12 cellular contexts compared by ENCODE assay signal in genomic region chr19:14407889-14408640, GRCh38. TPM values are rescaled to one million over a fixed set of nuclear protein-coding genes. Genes with fewer than 3 reads are reported as not detected.
DNase-seq lines count a peak whose midpoint lies in the region; FAIRE-seq and TF ChIP-seq lines count a peak whose summit lies in the region.
"Had no signal": no experiment of that assay in that cellular context is flagged by ENCODE, and none has a peak within 500 bp of the region (broad histone marks: within the 10 kb centered on the region; RNA-seq: fewer than 3 reads in every experiment).

No MANE protein-coding gene starts in this region.

- H2AFZ ChIP-seq in smooth muscle cell (ENCODE audit: low read depth), result no peak overlapping the region

- no peak overlapping the region for H3K4me3 ChIP-seq in Peyer's patch
- no peak overlapping the region for H3K4me3 ChIP-seq in adrenal gland
- no peak overlapping the region for H3K4me3 ChIP-seq in small intestine (ENCODE audit: low read depth in 1 of 2, low read length in 2 of 2)
- H3K4me3 ChIP-seq in smooth muscle cell, result no peak overlapping the region
- H3K4me3 ChIP-seq: ovary had no signal

- H3K4me1 ChIP-seq in Peyer's patch (peaks cover 0 to 41% (median 3%) of the 10 kb centered on the region in 4 donors), adrenal gland (replicated peaks in 1 of 2) (peaks cover 16 to 36% of the 10 kb centered on the region in 2 donors), small intestine (ENCODE audit: control insufficient read depth in 2 of 2, insufficient read depth in 1 of 2, low read depth in 1 of 2, low read length in 1 of 2) (peaks cover 0 to 5% of the 10 kb centered on the region in 2 donors), smooth muscle cell (ENCODE audit: low read depth) (no peaks in the 10 kb centered on the region)

- peaks cover 15% of the 10 kb centered on the region for H3K79me2 ChIP-seq in smooth muscle cell (ENCODE audit: low read depth)

- intact Hi-C loops in adrenal gland (cut with DNase I), result no loop called here

- H3K4me2 ChIP-seq in smooth muscle cell, result no peak overlapping the region

- H3K27me3 ChIP-seq in Peyer's patch (no peaks in the 10 kb centered on the region), adrenal gland (no peaks in the 10 kb centered on the region), small intestine (ENCODE audit: control insufficient read depth in 2 of 2, insufficient read depth in 2 of 2, low read length in 2 of 2) (no peaks in the 10 kb centered on the region), smooth muscle cell (ENCODE audit: low read depth) (no peaks in the 10 kb centered on the region)
- H3K27me3 ChIP-seq: ovary had no signal

- no peaks in the 10 kb centered on the region for H3F3A ChIP-seq in smooth muscle cell (ENCODE audit: low read depth)

- H3K9me3 ChIP-seq in Peyer's patch (no peaks in the 10 kb centered on the region), adrenal gland (replicated peaks in 1 of 3) (no peaks in the 10 kb centered on the region), small intestine (ENCODE audit: control insufficient read depth, low read depth) (no peaks in the 10 kb centered on the region), smooth muscle cell (replicated peaks; ENCODE audit: low read depth) (no peaks in the 10 kb centered on the region)
- H3K9me3 ChIP-seq: ovary had no signal

- WGBS in adrenal gland, 4 donors, result 65 to 77% (median 67%) methylated on average over 13 to 21 of the region's 21 CpGs
- WGBS in small intestine, 3 donors, result 32 to 66% (median 44%) methylated on average over 18 to 21 of the region's 21 CpGs
- 94% methylated on average over 21 of the region's 21 CpGs for WGBS in smooth muscle cell (ENCODE audit: low lambda C conversion rate)

- peak in 2 of 6 experiments; percentile 14 to 18 for TF ChIP-seq CTCF in Peyer's patch (IDR thresholded peaks at IDR 0.05)
- TF ChIP-seq CTCF in adrenal gland (IDR thresholded peaks at IDR 0.05), result no peak
- no peak for TF ChIP-seq CTCF in smooth muscle cell (IDR thresholded peaks at IDR 0.05; ENCODE audit: borderline replicate concordance, insufficient read depth, poor library complexity, severe bottlenecking)

- no peak for FAIRE-seq in small intestine (lab: Jason Lieb, UNC)

- H3K9ac ChIP-seq in smooth muscle cell (ENCODE audit: low read depth), result no peak overlapping the region

- DNase-seq in activated effector memory CD4-positive, alpha-beta T cell treated with anti-CD3 and anti-CD28 coated beads, Interleukin-2, amount 50 U/mL, for 16 hours, result peak; percentile 69
- DNase-seq in activated effector memory CD4-positive, alpha-beta T cell treated with Interleukin-2 at 50 U/mL for 16 hours, result no peak
- DNase-seq in Peyer's patch, result peak in 2 of 3 donors; percentile 89
- DNase-seq in adrenal gland, result peak in 2 of 7 donors; percentile 41 to 49
- peak; percentile 97 for DNase-seq in small intestine
- no peak for DNase-seq in NK-92 (lab: John Stamatoyannopoulos, UW; ENCODE audit: unreplicated experiment)
- no peak for DNase-seq in smooth muscle cell (lab: John Stamatoyannopoulos, UW; ENCODE audit: unreplicated experiment)
- DNase-seq in NCI-H2196 treated with DMSO at 0.1 percent for 48 hours (lab: John Stamatoyannopoulos, UW; ENCODE audit: unreplicated experiment), result no peak
- DNase-seq: GF-D8; MM.1S; ovary; stimulated activated naive CD4-positive, alpha-beta T cell treated with Interleukin-2 at 50 U/mL for 16 hours had no signal

- H4K20me1 ChIP-seq in smooth muscle cell (ENCODE audit: low read depth), result peaks cover 37% of the 10 kb centered on the region

- H3K36me3 ChIP-seq in Peyer's patch (peaks cover 0 to 92% (median 0%) of the 10 kb centered on the region in 3 donors), adrenal gland (replicated peaks in 1 of 2) (peaks cover 0 to 74% of the 10 kb centered on the region in 2 donors), small intestine (ENCODE audit: control insufficient read depth in 2 of 2, insufficient read depth in 2 of 2, low read length in 2 of 2) (peaks cover 26 to 35% of the 10 kb centered on the region in 2 donors), smooth muscle cell (ENCODE audit: low read depth) (no peaks in the 10 kb centered on the region)
- H3K36me3 ChIP-seq: ovary had no signal

- peak overlapping the region in 2 of 4 donors; percentile 73 to 77 for H3K27ac ChIP-seq in Peyer's patch
- H3K27ac ChIP-seq in adrenal gland, result peak overlapping the region; percentile 19 to 86 (median 70)
- H3K27ac ChIP-seq in small intestine (ENCODE audit: low read depth in 1 of 2, low read length in 1 of 2), result peak overlapping the region; percentile 41 to 57
- H3K27ac ChIP-seq in smooth muscle cell (ENCODE audit: low read depth), result no peak overlapping the region
- H3K27ac ChIP-seq: ovary had no signal

- TF ChIP-seq POLR2A in Peyer's patch (IDR thresholded peaks at IDR 0.05), result no peak
- peak in 1 of 2 donors; percentile 48 for TF ChIP-seq POLR2A in adrenal gland (IDR thresholded peaks at IDR 0.05)

RNA-seq across cellular contexts. Expression of gene DDX39A, which starts 11.1 kb away (rescaled TPM):
- total RNA-seq in Peyer's patch (100 to 1,000 TPM in 3 of 4 donors, 10 to 100 TPM in 1; 52.5 to 283 (median 115) TPM), adrenal gland (10 to 100 TPM; 30.7 to 60.7 (median 40.9) TPM), smooth muscle cell (18.2 and 23.1 TPM in 2 replicates)
- polyA plus RNA-seq in adrenal gland (100 to 1,000 TPM in 2 of 3 donors, 10 to 100 TPM in 1; 26.7 to 262 (median 126) TPM), small intestine (100 to 1,000 TPM; 110 to 139 (median 139) TPM), smooth muscle cell (38.0 and 54.6 TPM in 2 replicates)

RNA-seq across cellular contexts. Expression of gene PKN1, which starts 25.0 kb away (rescaled TPM):
- total RNA-seq in Peyer's patch (100 to 1,000 TPM in 1 of 4 donors, 10 to 100 TPM in 3; 13.1 to 140 (median 28.2) TPM), adrenal gland (100 to 1,000 TPM in 7 of 8 donors, 10 to 100 TPM in 1; 97.5 to 184 (median 137) TPM), smooth muscle cell (19.0 and 28.0 TPM in 2 replicates)
- polyA plus RNA-seq in adrenal gland (100 to 1,000 TPM in 2 of 3 donors, 10 to 100 TPM in 1; 27.5 to 209 (median 118) TPM), small intestine (10 to 100 TPM in 2 of 3 donors, 1 to 10 TPM in 1; 8.9 to 35.0 (median 27.8) TPM), smooth muscle cell (64.8 and 72.2 TPM in 2 replicates)

RNA-seq across cellular contexts. Expression of gene ADGRE5, which starts 26.8 kb away (rescaled TPM):
- 100 to 1,000 TPM in 2 of 4 donors, 10 to 100 TPM in 2; 70.6 to 159 (median 110) TPM for total RNA-seq in Peyer's patch
- 100 to 1,000 TPM in 1 of 8 donors, 10 to 100 TPM in 7; 26.8 to 103 (median 71.5) TPM for total RNA-seq in adrenal gland
- 10 to 100 TPM; 11.7 to 25.8 (median 15.9) TPM for polyA plus RNA-seq in adrenal gland
- 10 to 100 TPM; 13.6 to 51.6 (median 15.7) TPM for polyA plus RNA-seq in small intestine
- total RNA-seq in smooth muscle cell, result 2.6 and 3.0 TPM in 2 replicates
- 5.5 and 5.6 TPM in 2 replicates for polyA plus RNA-seq in smooth muscle cell

Comparison
In these comparisons a context has a peak if more than half of its experiments do, and no peak if none do; other contexts are left out.
1. DNase-seq: peak in activated effector memory CD4-positive, alpha-beta T cell treated with anti-CD3 and anti-CD28 coated beads, Interleukin-2, amount 50 U/mL, for 16 hours (single experiment), Peyer's patch (2 of 3) and small intestine (single experiment); none in activated effector memory CD4-positive, alpha-beta T cell treated with Interleukin-2 at 50 U/mL for 16 hours (single experiment), NK-92 (single experiment), smooth muscle cell (single experiment) and NCI-H2196 treated with DMSO at 0.1 percent for 48 hours (single experiment).